In genomic region chr16:24920568-24920967, GRCh38 we compare ENCODE assay signal across 20 cellular contexts.
A peak's percentile ranks its signal among the peaks of the same experiment; 100 is the strongest.
DNase-seq lines count a peak whose midpoint lies in the region; ATAC-seq and TF ChIP-seq lines count a peak whose summit lies in the region.
"Had no signal": no experiment of that assay in that cellular context is flagged by ENCODE, and none has a peak within 500 bp of the region (broad histone marks: within the 10 kb centered on the region; RNA-seq: fewer than 3 reads in every experiment).

No MANE protein-coding gene starts in this region.

- peaks cover 16% of the 10 kb centered on the region for H3K4me1 Mint-ChIP-seq in stimulated activated naive CD8-positive, alpha-beta T cell treated with anti-CD3 and anti-CD28 coated beads, Interleukin-15, Interleukin-2, amounts not matched to agents 100 ng/mL and 50 ng/mL, for 24 hours (ENCODE audit: low read depth)
- H3K4me1 Mint-ChIP-seq in activated T-helper 17 cell treated with anti-CD3 and anti-CD28 coated beads, Interleukin-2, amount 50 U/mL, for 72 hours, result no peaks in the 10 kb centered on the region
- peaks cover 20 to 48% of the 10 kb centered on the region in 2 donors for H3K4me1 Mint-ChIP-seq in natural killer cell

- H3K4me1 ChIP-seq in foreskin keratinocyte (no peaks in the 10 kb centered on the region), Peyer's patch (no peaks in the 10 kb centered on the region)

- peaks cover 0 to 70% (median 0%) of the 10 kb centered on the region in 3 donors for H3K36me3 ChIP-seq in Peyer's patch

- no peaks in the 10 kb centered on the region for H3K9me3 Mint-ChIP-seq in stimulated activated naive CD8-positive, alpha-beta T cell treated with anti-CD3 and anti-CD28 coated beads, Interleukin-15, Interleukin-2, amounts not matched to agents 100 ng/mL and 50 ng/mL, for 24 hours
- no peaks in the 10 kb centered on the region for H3K9me3 Mint-ChIP-seq in activated T-helper 17 cell treated with anti-CD3 and anti-CD28 coated beads, Interleukin-2, amount 50 U/mL, for 72 hours
- H3K9me3 Mint-ChIP-seq in natural killer cell, result no peaks in the 10 kb centered on the region
- H3K9me3 Mint-ChIP-seq: H9 had no signal

- no peak overlapping the region for H3K4me3 Mint-ChIP-seq in stimulated activated naive CD8-positive, alpha-beta T cell treated with anti-CD3 and anti-CD28 coated beads, Interleukin-15, Interleukin-2, amounts not matched to agents 100 ng/mL and 50 ng/mL, for 24 hours
- no peak overlapping the region for H3K4me3 Mint-ChIP-seq in activated T-helper 17 cell treated with anti-CD3 and anti-CD28 coated beads, Interleukin-2, amount 50 U/mL, for 72 hours
- peak overlapping the region; percentile 41 for H3K4me3 Mint-ChIP-seq in natural killer cell
- H3K4me3 Mint-ChIP-seq: H9 had no signal

- no peak overlapping the region for H3K4me3 ChIP-seq in Peyer's patch
- H3K4me3 ChIP-seq: MG63 had no signal

- peak overlapping the region; percentile 36 for H3K27ac Mint-ChIP-seq in stimulated activated naive CD8-positive, alpha-beta T cell treated with anti-CD3 and anti-CD28 coated beads, Interleukin-15, Interleukin-2, amounts not matched to agents 100 ng/mL and 50 ng/mL, for 24 hours
- H3K27ac Mint-ChIP-seq in activated T-helper 17 cell treated with anti-CD3 and anti-CD28 coated beads, Interleukin-2, amount 50 U/mL, for 72 hours, result peak overlapping the region; percentile 5
- peak overlapping the region; percentile 76 to 86 for H3K27ac Mint-ChIP-seq in natural killer cell

- no peak for TF ChIP-seq CTCF in natural killer cell (IDR thresholded peaks at IDR 0.05)
- TF ChIP-seq CTCF in foreskin keratinocyte (conservative IDR thresholded peaks at IDR 0.05), result no peak
- no peak for TF ChIP-seq CTCF in Peyer's patch (IDR thresholded peaks at IDR 0.05)

- H3K9me3 ChIP-seq in Peyer's patch, result no peaks in the 10 kb centered on the region
- H3K9me3 ChIP-seq: MG63 had no signal

- H3K27me3 Mint-ChIP-seq in stimulated activated naive CD8-positive, alpha-beta T cell treated with anti-CD3 and anti-CD28 coated beads, Interleukin-15, Interleukin-2, amounts not matched to agents 100 ng/mL and 50 ng/mL, for 24 hours, result no peaks in the 10 kb centered on the region
- H3K27me3 Mint-ChIP-seq in activated T-helper 17 cell treated with anti-CD3 and anti-CD28 coated beads, Interleukin-2, amount 50 U/mL, for 72 hours, result no peaks in the 10 kb centered on the region
- H3K27me3 Mint-ChIP-seq in natural killer cell (ENCODE audit: low read depth in 2 of 2), result no peaks in the 10 kb centered on the region

- H3K27ac ChIP-seq in foreskin keratinocyte, result no peak overlapping the region
- no peak overlapping the region for H3K27ac ChIP-seq in Peyer's patch
- H3K27ac ChIP-seq: HL-60, RWPE1 had no signal

- DNase-seq in stimulated activated naive CD8-positive, alpha-beta T cell treated with anti-CD3 and anti-CD28 coated beads, Interleukin-15, Interleukin-2, amounts not matched to agents 100 U/mL and 50 U/mL, for 24 hours, result no peak
- no peak for DNase-seq in natural killer cell
- DNase-seq in foreskin keratinocyte, result no peak
- no peak for DNase-seq in iPS-NIHi11 (ENCODE audit: low spot score)
- DNase-seq in Peyer's patch, result no peak
- DNase-seq: DMS79, H9, MG63, NCI-H1048, NCI-H1436 treated with DMSO at 0.1 percent for 48 hours, NCI-H2029, NCI-H345, NCI-H524 treated with DMSO at 0.1 percent for 48 hours, PC-3, SIG-M5 had no signal

- no peak for TF ChIP-seq POLR2A in Peyer's patch (IDR thresholded peaks at IDR 0.05)

- no peak for ATAC-seq in stimulated activated naive CD8-positive, alpha-beta T cell treated with anti-CD3 and anti-CD28 coated beads, Interleukin-15, Interleukin-2, amounts not matched to agents 100 U/mL and 50 U/mL, for 24 hours
- ATAC-seq in activated T-helper 17 cell treated with anti-CD3 and anti-CD28 coated beads, Interleukin-2, amount 50 U/mL, for 72 hours (replicated peaks), result no peak
- ATAC-seq in natural killer cell, result peak; percentile 51 to 62 (median 54)
- ATAC-seq in foreskin keratinocyte, result no peak
- no peak for ATAC-seq in GM19395 (IDR thresholded peaks at IDR 0.05; ENCODE audit: unreplicated experiment)
- ATAC-seq: PC-3 had no signal

- H3K27me3 ChIP-seq in foreskin keratinocyte (no peaks in the 10 kb centered on the region), Peyer's patch (no peaks in the 10 kb centered on the region)
- H3K27me3 ChIP-seq: MG63 had no signal

- intact Hi-C loops in natural killer cell (cut with micrococcal nuclease), result no loop called here

- peaks cover 51% of the 10 kb centered on the region for H3K36me3 Mint-ChIP-seq in stimulated activated naive CD8-positive, alpha-beta T cell treated with anti-CD3 and anti-CD28 coated beads, Interleukin-15, Interleukin-2, amounts not matched to agents 100 ng/mL and 50 ng/mL, for 24 hours (ENCODE audit: low read depth)
- peaks cover 53% of the 10 kb centered on the region for H3K36me3 Mint-ChIP-seq in activated T-helper 17 cell treated with anti-CD3 and anti-CD28 coated beads, Interleukin-2, amount 50 U/mL, for 72 hours (ENCODE audit: low read depth)
- H3K36me3 Mint-ChIP-seq in natural killer cell, result no peaks in the 10 kb centered on the region

Comparison
In these comparisons a context has a peak if more than half of its experiments do, and no peak if none do; other contexts are left out.
1. H3K27ac Mint-ChIP-seq: peak in every context shown above with its lines; median percentile 81 in natural killer cell; 36 in stimulated activated naive CD8-positive, alpha-beta T cell treated with anti-CD3 and anti-CD28 coated beads, Interleukin-15, Interleukin-2, amounts not matched to agents 100 ng/mL and 50 ng/mL, for 24 hours; 5 in activated T-helper 17 cell treated with anti-CD3 and anti-CD28 coated beads, Interleukin-2, amount 50 U/mL, for 72 hours.
2. ATAC-seq: peak in natural killer cell (3 of 3); none in stimulated activated naive CD8-positive, alpha-beta T cell treated with anti-CD3 and anti-CD28 coated beads, Interleukin-15, Interleukin-2, amounts not matched to agents 100 U/mL and 50 U/mL, for 24 hours (single experiment), activated T-helper 17 cell treated with anti-CD3 and anti-CD28 coated beads, Interleukin-2, amount 50 U/mL, for 72 hours (single experiment), foreskin keratinocyte (single experiment) and GM19395 (single experiment).